Comparison of ENCODE assay signal across 8 cellular contexts in genomic region chr22:45577746-45578523, GRCh38.
DNase-seq lines count a peak whose midpoint lies in the region; ATAC-seq and TF ChIP-seq lines count a peak whose summit lies in the region.

No MANE protein-coding gene starts in this region.

- intact Hi-C loops in activated CD8-positive, alpha-beta T cell treated with anti-CD3 and anti-CD28 coated beads for 36 hours (cut with micrococcal nuclease): no loop called here

- H2BK5ac ChIP-seq in mesendoderm (ENCODE audit: low read length): no peak overlapping the region

- H2BK120ac ChIP-seq in mesendoderm (ENCODE audit: low read depth, low read length): no peak overlapping the region

- peak; percentile 89 for ATAC-seq in activated CD8-positive, alpha-beta T cell treated with anti-CD3 and anti-CD28 coated beads for 36 hours
- ATAC-seq in effector memory CD8-positive, alpha-beta T cell (replicated peaks): peak; percentile 73
- ATAC-seq in HG03280 (IDR thresholded peaks at IDR 0.05; ENCODE audit: unreplicated experiment): no peak

- H3K4ac ChIP-seq in mesendoderm (ENCODE audit: low read depth, low read length): no peak overlapping the region

- no peak overlapping the region for H3K27ac Mint-ChIP-seq in activated CD8-positive, alpha-beta T cell treated with anti-CD3 and anti-CD28 coated beads for 36 hours
- peak overlapping the region in 1 of 2 donors; percentile 46 for H3K27ac Mint-ChIP-seq in effector memory CD8-positive, alpha-beta T cell

- peak; percentile 90 for DNase-seq in BE2C
- DNase-seq in NCI-H748 treated with DMSO at 0.1 percent for 48 hours (lab: John Stamatoyannopoulos, UW): peak; percentile 52
- peak; percentile 83 for DNase-seq in activated CD8-positive, alpha-beta T cell treated with anti-CD3 and anti-CD28 coated beads for 36 hours
- peak; percentile 71 to 77 (median 77) for DNase-seq in effector memory CD8-positive, alpha-beta T cell
- DNase-seq in mesendoderm: peak; percentile 78
- DNase-seq in stimulated activated CD8-positive, alpha-beta memory T cell treated with anti-CD3 and anti-CD28 coated beads, Interleukin-15, amount 100 ng/mL, for 48 hours (ENCODE audit: low read depth in 2 of 2): peak; percentile 52 to 53

- WGBS in mesendoderm (ENCODE audit: extremely low coverage, insufficient coverage, low lambda C conversion rate): no CpG with 5 or more reads among the region's 27 CpGs

- no peak overlapping the region for H4K8ac ChIP-seq in mesendoderm (ENCODE audit: low read depth, low read length)

- no peak overlapping the region for H3K9ac ChIP-seq in mesendoderm (ENCODE audit: low read length)

- no peaks in the 10 kb centered on the region for H3K9me3 ChIP-seq in BE2C
- no peaks in the 10 kb centered on the region for H3K9me3 ChIP-seq in HEK293 (ENCODE audit: control insufficient read depth, insufficient read depth, low read depth, low read length)

- H3K27me3 ChIP-seq in BE2C (no peaks in the 10 kb centered on the region), mesendoderm (ENCODE audit: insufficient read depth, low read length, poor library complexity) (no peaks in the 10 kb centered on the region)

- H3K36me3 Mint-ChIP-seq in activated CD8-positive, alpha-beta T cell treated with anti-CD3 and anti-CD28 coated beads for 36 hours (ENCODE audit: low read depth): no peaks in the 10 kb centered on the region
- peaks cover 5% of the 10 kb centered on the region for H3K36me3 Mint-ChIP-seq in effector memory CD8-positive, alpha-beta T cell (ENCODE audit: insufficient read depth)

- no peak overlapping the region for H3K4me3 ChIP-seq in BE2C (ENCODE audit: low read depth, low read length)
- no peak overlapping the region for H3K4me3 ChIP-seq in HEK293 (ENCODE audit: low read depth, low read length)
- no peak overlapping the region for H3K4me3 ChIP-seq in mesendoderm (ENCODE audit: low read length)

- TF ChIP-seq CTCF in BE2C (IDR thresholded peaks at IDR 0.05; ENCODE audit: low read depth, low read length) (peak; percentile 94), HEK293 (tag by site-specific recombination; IDR thresholded peaks at IDR 0.05) (peak; percentile 92)
- TF ChIP-seq CTCF in activated CD8-positive, alpha-beta T cell treated with anti-CD3 and anti-CD28 coated beads for 36 hours (IDR thresholded peaks at IDR 0.05): peak; percentile 98

- H3K4me1 Mint-ChIP-seq in activated CD8-positive, alpha-beta T cell treated with anti-CD3 and anti-CD28 coated beads for 36 hours (ENCODE audit: low read depth): no peaks in the 10 kb centered on the region
- peaks cover 9 to 14% of the 10 kb centered on the region in 2 donors for H3K4me1 Mint-ChIP-seq in effector memory CD8-positive, alpha-beta T cell (ENCODE audit: low read depth in 2 of 2)

- H3K27ac ChIP-seq in HEK293 (ENCODE audit: extremely low read depth, low read depth, low read length) (no peak overlapping the region), mesendoderm (ENCODE audit: low read depth, low read length) (no peak overlapping the region)

- H4K5ac ChIP-seq in mesendoderm (ENCODE audit: low read length): no peak overlapping the region

- H3K56ac ChIP-seq in mesendoderm (ENCODE audit: low read length): no peak overlapping the region

- H3K23ac ChIP-seq in mesendoderm (ENCODE audit: low read length): no peak overlapping the region

- CTCF ChIA-PET in HEK293 (lab: Yijun Ruan, JAX): interaction anchor here (0.5 to 2.6 kb wide), 53 partner anchors 8 to 780 kb away, joined by 3 to 23 read pairs (median 3); no protein-coding TSS in a partner anchor
- CTCF ChIA-PET in activated CD8-positive, alpha-beta T cell treated with anti-CD3 and anti-CD28 coated beads for 36 hours (lab: Charles Lee): interaction anchor here (0.6 to 1.7 kb wide), 20 partner anchors 15 to 399 kb away, joined by 3 to 13 read pairs (median 3); no protein-coding TSS in a partner anchor

- H3K4me1 ChIP-seq in BE2C: peaks cover 10% of the 10 kb centered on the region
- no peaks in the 10 kb centered on the region for H3K4me1 ChIP-seq in HEK293 (ENCODE audit: control insufficient read depth, insufficient read depth, low read length)
- no peaks in the 10 kb centered on the region for H3K4me1 ChIP-seq in mesendoderm (ENCODE audit: control insufficient read depth, low read depth, low read length)

- no peaks in the 10 kb centered on the region for H3K79me1 ChIP-seq in mesendoderm (ENCODE audit: low read length)

- no peaks in the 10 kb centered on the region for H3K9me3 Mint-ChIP-seq in activated CD8-positive, alpha-beta T cell treated with anti-CD3 and anti-CD28 coated beads for 36 hours
- H3K9me3 Mint-ChIP-seq in effector memory CD8-positive, alpha-beta T cell: no peaks in the 10 kb centered on the region

- POLR2A ChIA-PET in HEK293 (lab: Yijun Ruan, JAX): interaction anchor here (0.9 kb wide), 1 partner anchor 398 kb away, joined by 3 read pairs; no protein-coding TSS in a partner anchor
- POLR2A ChIA-PET in activated CD8-positive, alpha-beta T cell treated with anti-CD3 and anti-CD28 coated beads for 36 hours (lab: Charles Lee): no interaction called here

- H2BK15ac ChIP-seq in mesendoderm (replicated peaks; ENCODE audit: low read depth): no peak overlapping the region

- H3K18ac ChIP-seq in mesendoderm (ENCODE audit: low read length): no peak overlapping the region

- H2AK5ac ChIP-seq in mesendoderm (ENCODE audit: low read length): no peak overlapping the region

- H3K27me3 Mint-ChIP-seq in activated CD8-positive, alpha-beta T cell treated with anti-CD3 and anti-CD28 coated beads for 36 hours: peaks cover 7% of the 10 kb centered on the region
- peaks cover 13 to 25% of the 10 kb centered on the region in 2 donors for H3K27me3 Mint-ChIP-seq in effector memory CD8-positive, alpha-beta T cell

- no peaks in the 10 kb centered on the region for H3K79me2 ChIP-seq in mesendoderm (ENCODE audit: control insufficient read depth, insufficient read depth, low read length)

- no peaks in the 10 kb centered on the region for H3K36me3 ChIP-seq in BE2C
- peaks cover 0 to 7% of the 10 kb centered on the region in 2 experiments; a peak in 1 of 3 replicates for H3K36me3 ChIP-seq in HEK293 (ENCODE audit: control insufficient read depth in 2 of 2, insufficient read depth in 1 of 2, low read length in 2 of 2)
- H3K36me3 ChIP-seq in mesendoderm (ENCODE audit: control insufficient read depth, insufficient read depth, low read length): no peaks in the 10 kb centered on the region

- H3K4me3 Mint-ChIP-seq in activated CD8-positive, alpha-beta T cell treated with anti-CD3 and anti-CD28 coated beads for 36 hours: no peak overlapping the region
- H3K4me3 Mint-ChIP-seq in effector memory CD8-positive, alpha-beta T cell: no peak overlapping the region

- no peak overlapping the region for H3K4me2 ChIP-seq in mesendoderm (ENCODE audit: low read length)

TF ChIP-seq in HEK293, 187 proteins besides CTCF, POLR2A, EP300 and RAD21 (continues in another document):
- TF ChIP-seq GLIS1 (tag by site-specific recombination; IDR thresholded peaks at IDR 0.05) (peak; percentile 81), ZBTB21 (tag by site-specific recombination; IDR thresholded peaks at IDR 0.05) (no peak), SP7 (tag by site-specific recombination; IDR thresholded peaks at IDR 0.05) (peak; percentile 34; the same call in 1 of the 2 replicates), ZSCAN30 (tag by site-specific recombination; IDR thresholded peaks at IDR 0.05) (peak; percentile 60; the same call in 1 of the 2 replicates), ZNF639 (tag by site-specific recombination; IDR thresholded peaks at IDR 0.05) (no peak), IKZF3 (tag by site-specific recombination; IDR thresholded peaks at IDR 0.05) (peak; percentile 65)
- TF ChIP-seq, protein P1, sequence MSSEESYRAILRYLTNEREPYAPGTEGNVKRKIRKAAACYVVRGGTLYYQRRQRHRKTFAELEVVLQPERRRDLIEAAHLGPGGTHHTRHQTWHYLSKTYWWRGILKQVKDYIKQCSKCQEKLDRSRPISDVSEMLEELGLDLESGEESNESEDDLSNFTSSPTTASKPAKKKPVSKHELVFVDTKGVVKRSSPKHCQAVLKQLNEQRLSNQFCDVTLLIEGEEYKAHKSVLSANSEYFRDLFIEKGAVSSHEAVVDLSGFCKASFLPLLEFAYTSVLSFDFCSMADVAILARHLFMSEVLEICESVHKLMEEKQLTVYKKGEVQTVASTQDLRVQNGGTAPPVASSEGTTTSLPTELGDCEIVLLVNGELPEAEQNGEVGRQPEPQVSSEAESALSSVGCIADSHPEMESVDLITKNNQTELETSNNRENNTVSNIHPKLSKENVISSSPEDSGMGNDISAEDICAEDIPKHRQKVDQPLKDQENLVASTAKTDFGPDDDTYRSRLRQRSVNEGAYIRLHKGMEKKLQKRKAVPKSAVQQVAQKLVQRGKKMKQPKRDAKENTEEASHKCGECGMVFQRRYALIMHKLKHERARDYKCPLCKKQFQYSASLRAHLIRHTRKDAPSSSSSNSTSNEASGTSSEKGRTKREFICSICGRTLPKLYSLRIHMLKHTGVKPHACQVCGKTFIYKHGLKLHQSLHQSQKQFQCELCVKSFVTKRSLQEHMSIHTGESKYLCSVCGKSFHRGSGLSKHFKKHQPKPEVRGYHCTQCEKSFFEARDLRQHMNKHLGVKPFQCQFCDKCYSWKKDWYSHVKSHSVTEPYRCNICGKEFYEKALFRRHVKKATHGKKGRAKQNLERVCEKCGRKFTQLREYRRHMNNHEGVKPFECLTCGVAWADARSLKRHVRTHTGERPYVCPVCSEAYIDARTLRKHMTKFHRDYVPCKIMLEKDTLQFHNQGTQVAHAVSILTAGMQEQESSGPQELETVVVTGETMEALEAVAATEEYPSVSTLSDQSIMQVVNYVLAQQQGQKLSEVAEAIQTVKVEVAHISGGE (tag by site-specific recombination; conservative IDR thresholded peaks at IDR 0.05; ENCODE audit: low read depth): no peak
- TF ChIP-seq, protein P2, sequence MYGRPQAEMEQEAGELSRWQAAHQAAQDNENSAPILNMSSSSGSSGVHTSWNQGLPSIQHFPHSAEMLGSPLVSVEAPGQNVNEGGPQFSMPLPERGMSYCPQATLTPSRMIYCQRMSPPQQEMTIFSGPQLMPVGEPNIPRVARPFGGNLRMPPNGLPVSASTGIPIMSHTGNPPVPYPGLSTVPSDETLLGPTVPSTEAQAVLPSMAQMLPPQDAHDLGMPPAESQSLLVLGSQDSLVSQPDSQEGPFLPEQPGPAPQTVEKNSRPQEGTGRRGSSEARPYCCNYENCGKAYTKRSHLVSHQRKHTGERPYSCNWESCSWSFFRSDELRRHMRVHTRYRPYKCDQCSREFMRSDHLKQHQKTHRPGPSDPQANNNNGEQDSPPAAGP (tag by site-specific recombination; IDR thresholded peaks at IDR 0.05): 0 out of 2 replicates have a peak, but pooled peaks have one; percentile 26
